22 cellular contexts compared by ENCODE assay signal in genomic region chr1:54152696-54153095, GRCh38. TPM values are rescaled to one million over a fixed set of nuclear protein-coding genes. Genes with fewer than 3 reads are reported as not detected.
DNase-seq lines count a peak whose midpoint lies in the region; ATAC-seq and TF ChIP-seq lines count a peak whose summit lies in the region.
"Had no signal": no experiment of that assay in that cellular context is flagged by ENCODE, and none has a peak within 500 bp of the region (broad histone marks: within the 10 kb centered on the region; RNA-seq: fewer than 3 reads in every experiment).

TSS of gene CDCP2 (minus strand) at chr1:54153000. CDS start at chr1:54152922, 78 bp downstream.

- H3K4me3 ChIP-seq in right atrium auricular region (no peak within 1 kb of the TSS), osteoblast (ENCODE audit: insufficient read depth, low read length) (peak within 1 kb of the TSS; percentile 50), tibial artery (peak within 1 kb of the TSS in 1 of 2 donors; percentile 14)
- H3K4me3 ChIP-seq: thyroid gland had no signal

- H3K4me1 ChIP-seq in right atrium auricular region, result peaks cover 0 to 7% of the 10 kb centered on the region in 2 donors
- H3K4me1 ChIP-seq in osteoblast (ENCODE audit: insufficient read depth, low read length), result peaks cover 8% of the 10 kb centered on the region
- peaks cover 0 to 16% (median 14%) of the 10 kb centered on the region in 4 donors for H3K4me1 ChIP-seq in tibial artery
- H3K4me1 ChIP-seq: thyroid gland had no signal

- peak within 1 kb of the TSS; percentile 85 for H2AFZ ChIP-seq in osteoblast (ENCODE audit: low read length)

- intact Hi-C loops in Right ventricle myocardium inferior (cut with DNase I) (no loop called here), tibial artery (cut with DNase I; ENCODE audit: low total_unique reads) (no loop called here)

- DNase-seq in Right ventricle myocardium inferior (ENCODE audit: missing footprints) (peak; percentile 47), right atrium auricular region (ENCODE audit: low spot score) (no peak), endothelial cell (ENCODE audit: low spot score) (no peak), osteoblast (ENCODE audit: insufficient read length, low spot score, missing footprints) (no peak), tibial artery (no peak), NCI-H69 (lab: John Stamatoyannopoulos, UW) (no peak), substantia nigra (lab: John Stamatoyannopoulos, UW) (no peak)
- DNase-seq: 8988T; activated CD4-positive, alpha-beta memory T cell treated with anti-CD3 and anti-CD28 coated beads for 36 hours; activated naive CD4-positive, alpha-beta T cell treated with anti-CD3 and anti-CD28 coated beads for 36 hours; activated T-cell treated with anti-CD3 and anti-CD28 coated beads, Interleukin-2, amount 50 U/mL, for 1 hour; aorta; CD4-positive, CD25-positive, alpha-beta regulatory T cell; left ventricle myocardium superior; MM.1S; NCI-H1694 treated with DMSO at 0.1 percent for 48 hours; NCI-H446; thyroid gland had no signal

- H3K36me3 ChIP-seq in right atrium auricular region (no peaks in the 10 kb centered on the region), osteoblast (ENCODE audit: insufficient read depth, low read length) (no peaks in the 10 kb centered on the region), tibial artery (no peaks in the 10 kb centered on the region)
- H3K36me3 ChIP-seq: thyroid gland had no signal

- H3K4me3 Mint-ChIP-seq in endothelial cell (ENCODE audit: unreplicated experiment), result no peak within 1 kb of the TSS
- H3K4me3 Mint-ChIP-seq: activated CD4-positive, alpha-beta memory T cell treated with anti-CD3 and anti-CD28 coated beads for 36 hours; activated naive CD4-positive, alpha-beta T cell treated with anti-CD3 and anti-CD28 coated beads for 36 hours; CD4-positive, CD25-positive, alpha-beta regulatory T cell had no signal

- H3K27me3 ChIP-seq in right atrium auricular region (no peaks in the 10 kb centered on the region), osteoblast (ENCODE audit: insufficient read depth, low read length) (no peaks in the 10 kb centered on the region), tibial artery (no peaks in the 10 kb centered on the region)
- H3K27me3 ChIP-seq: thyroid gland had no signal

- ATAC-seq in Right ventricle myocardium inferior (no peak), HG02763 (IDR thresholded peaks at IDR 0.05; ENCODE audit: unreplicated experiment) (no peak)

- H3K9me3 ChIP-seq in right atrium auricular region (no peaks in the 10 kb centered on the region), osteoblast (ENCODE audit: low read depth, low read length) (no peaks in the 10 kb centered on the region), tibial artery (no peaks in the 10 kb centered on the region)
- H3K9me3 ChIP-seq: thyroid gland had no signal

- no peaks in the 10 kb centered on the region for H3K9me3 Mint-ChIP-seq in endothelial cell (ENCODE audit: unreplicated experiment)
- H3K9me3 Mint-ChIP-seq: activated CD4-positive, alpha-beta memory T cell treated with anti-CD3 and anti-CD28 coated beads for 36 hours; activated naive CD4-positive, alpha-beta T cell treated with anti-CD3 and anti-CD28 coated beads for 36 hours; IgD-negative memory B cell had no signal

- no peaks in the 10 kb centered on the region for H3K79me2 ChIP-seq in osteoblast (ENCODE audit: insufficient read depth, low read length)

- peaks cover 4% of the 10 kb centered on the region for H3K36me3 Mint-ChIP-seq in endothelial cell (ENCODE audit: low read depth, unreplicated experiment)
- H3K36me3 Mint-ChIP-seq: activated CD4-positive, alpha-beta memory T cell treated with anti-CD3 and anti-CD28 coated beads for 36 hours; CD4-positive, CD25-positive, alpha-beta regulatory T cell; IgD-negative memory B cell had no signal

- H3K27ac Mint-ChIP-seq in endothelial cell (ENCODE audit: unreplicated experiment), result peak within 1 kb of the TSS; percentile 24
- H3K27ac Mint-ChIP-seq: activated CD4-positive, alpha-beta memory T cell treated with anti-CD3 and anti-CD28 coated beads for 36 hours; activated naive CD4-positive, alpha-beta T cell treated with anti-CD3 and anti-CD28 coated beads for 36 hours; IgD-negative memory B cell had no signal

- H3K27ac ChIP-seq in right atrium auricular region (no peak within 1 kb of the TSS), osteoblast (ENCODE audit: low read depth, low read length) (peak within 1 kb of the TSS; percentile 23), tibial artery (peak within 1 kb of the TSS; percentile 58 to 68), substantia nigra (ENCODE audit: low read depth, low read length, poor library complexity, severe bottlenecking) (no peak within 1 kb of the TSS)
- H3K27ac ChIP-seq: thyroid gland had no signal

- TF ChIP-seq CTCF in right atrium auricular region (IDR thresholded peaks at IDR 0.05) (no peak), endothelial cell (IDR thresholded peaks at IDR 0.05; ENCODE audit: unreplicated experiment) (no peak), osteoblast (IDR thresholded peaks at IDR 0.05; ENCODE audit: extremely low read depth, low read depth, low read length) (no peak), tibial artery (IDR thresholded peaks at IDR 0.05) (no peak)

- H3K27me3 Mint-ChIP-seq in endothelial cell (ENCODE audit: unreplicated experiment), result no peaks in the 10 kb centered on the region
- H3K27me3 Mint-ChIP-seq: activated CD4-positive, alpha-beta memory T cell treated with anti-CD3 and anti-CD28 coated beads for 36 hours; IgD-negative memory B cell had no signal

- H3K4me2 ChIP-seq in osteoblast (ENCODE audit: insufficient read depth, low read length), result peak within 1 kb of the TSS; percentile 79

- H4K20me1 ChIP-seq in osteoblast (ENCODE audit: insufficient read depth, low read length), result no peaks in the 10 kb centered on the region

- H3K4me1 Mint-ChIP-seq in endothelial cell (ENCODE audit: unreplicated experiment), result peaks cover 25% of the 10 kb centered on the region
- H3K4me1 Mint-ChIP-seq: CD4-positive, CD25-positive, alpha-beta regulatory T cell; IgD-negative memory B cell had no signal

RNA-seq across cellular contexts. Expression of gene CDCP2, which starts in this region (rescaled TPM):
- total RNA-seq in Right ventricle myocardium inferior (not detected), right atrium auricular region (not detected), endothelial cell (ENCODE audit: unreplicated experiment) (0.36 TPM), osteoblast (not detected in 2 replicates)
- total RNA-seq: activated CD4-positive, alpha-beta memory T cell treated with anti-CD3 and anti-CD28 coated beads for 36 hours; activated naive CD4-positive, alpha-beta T cell treated with anti-CD3 and anti-CD28 coated beads for 36 hours; endothelial cell of umbilical vein; H4; left ventricle myocardium superior had no signal

Comparison
In these comparisons a context has a peak if more than half of its experiments do, and no peak if none do; other contexts are left out.
1. Peak in DNase-seq in Right ventricle myocardium inferior; RNA of the gene not detected or under 1 TPM.
2. H3K27ac ChIP-seq: peak in osteoblast (single experiment) and tibial artery (2 of 2); none in right atrium auricular region (0 of 2) and substantia nigra (single experiment).